8 cellular contexts compared by ENCODE assay signal in the genomic region with DNA sequence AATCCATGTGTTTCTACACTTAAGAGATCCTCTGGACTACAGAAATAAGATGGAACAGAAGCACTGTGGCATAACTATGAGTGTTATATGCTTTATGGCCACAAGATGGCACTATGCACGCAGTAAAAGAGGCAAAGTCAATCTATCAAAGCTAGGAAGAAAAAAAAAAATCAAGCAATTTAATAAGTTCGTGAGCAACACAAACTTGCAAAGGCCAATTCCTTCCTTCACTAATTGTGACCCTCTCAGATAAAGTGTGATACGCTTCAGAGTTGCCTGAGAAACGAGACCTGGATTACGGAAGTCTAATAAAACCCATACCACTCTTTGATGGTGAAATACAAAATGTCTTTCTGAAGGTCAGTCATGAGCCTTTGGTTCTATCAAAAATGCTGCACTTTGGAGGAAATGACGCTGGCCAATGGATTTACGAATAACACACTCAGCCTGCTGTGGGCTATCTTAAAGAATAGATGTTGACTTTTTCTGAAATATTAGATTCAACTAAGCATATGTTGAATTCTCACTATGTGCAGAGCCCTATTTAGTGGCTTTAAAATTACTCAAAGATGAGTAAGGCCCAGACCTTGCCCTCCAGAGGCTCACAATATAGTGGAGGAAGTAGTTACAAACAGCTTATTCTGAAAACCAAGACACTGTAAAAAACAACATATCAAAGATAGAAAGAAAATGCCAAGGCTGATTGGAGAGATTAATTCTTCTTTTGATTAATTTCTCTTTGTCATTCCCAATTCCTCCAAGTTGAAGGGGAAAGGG.
A peak's percentile ranks its signal among the peaks of the same experiment; 100 is the strongest.
DNase-seq lines count a peak whose midpoint lies in the region; ATAC-seq and TF ChIP-seq lines count a peak whose summit lies in the region.

No MANE protein-coding gene starts in this region.

- H3K4me2 ChIP-seq in OCI-LY1 (ENCODE audit: low read length), result no peak overlapping the region

- peak; percentile 73 for ATAC-seq in GM19035 (IDR thresholded peaks at IDR 0.05; ENCODE audit: unreplicated experiment)

- H3K27me3 ChIP-seq in OCI-LY1 (ENCODE audit: insufficient read depth, low read length), result no peaks in the 10 kb centered on the region; the same call in 1 of the 2 replicates
- H3K27me3 ChIP-seq in brain microvascular endothelial cell (replicated peaks), result no peaks in the 10 kb centered on the region

- no peaks in the 10 kb centered on the region for H3K79me2 ChIP-seq in OCI-LY1 (ENCODE audit: insufficient read depth, low read length)

- no peak overlapping the region for H3K4me3 ChIP-seq in OCI-LY1 (ENCODE audit: low read depth, low read length, poor library complexity, severe bottlenecking)
- H3K4me3 ChIP-seq in brain microvascular endothelial cell (ENCODE audit: low read depth, low read length), result no peak overlapping the region

- H4K20me1 ChIP-seq in OCI-LY1 (ENCODE audit: insufficient read depth, low read length), result no peaks in the 10 kb centered on the region

- no peaks in the 10 kb centered on the region for H3F3A ChIP-seq in OCI-LY1 (ENCODE audit: insufficient read depth, low read length)

- TF ChIP-seq CTCF in OCI-LY1 (IDR thresholded peaks at IDR 0.05; ENCODE audit: low read length), result peak; percentile 85
- peak; percentile 61 for TF ChIP-seq CTCF in brain microvascular endothelial cell (IDR thresholded peaks at IDR 0.05; ENCODE audit: low read depth, low read length, missing control alignments)

- DNase-seq in DMS 273 treated with DMSO at 0.1 percent for 48 hours (lab: John Stamatoyannopoulos, UW) (peak; percentile 22), HS-5 (ENCODE audit: low read depth) (peak; percentile 43), brain microvascular endothelial cell (peak; percentile 71), iPS-NIHi7 (ENCODE audit: extremely low spot score) (peak; percentile 56), NK-92 (lab: John Stamatoyannopoulos, UW; ENCODE audit: unreplicated experiment) (no peak)
- peak; percentile 33 for DNase-seq in stimulated activated CD4-positive, alpha-beta T cell treated with anti-CD3 and anti-CD28 coated beads, Interleukin-15, amount 100 ng/mL, for 24 hours

- no peaks in the 10 kb centered on the region for H3K4me1 ChIP-seq in OCI-LY1 (ENCODE audit: insufficient read depth, low read length, severe bottlenecking)

- in situ Hi-C loops in brain microvascular endothelial cell (cut with HindIII; ENCODE audit: low pct_ligation_motif_present, low sequenced_read_pairs), result no loop called here

- no peaks in the 10 kb centered on the region for H3K9me2 ChIP-seq in OCI-LY1 (ENCODE audit: low read depth, low read length)

- no peak overlapping the region for H3K27ac ChIP-seq in OCI-LY1 (ENCODE audit: low read depth, low read length, poor library complexity, severe bottlenecking)
- no peak overlapping the region for H3K27ac ChIP-seq in brain microvascular endothelial cell

- H3K9me3 ChIP-seq in OCI-LY1 (ENCODE audit: low read length), result no peaks in the 10 kb centered on the region

- H3K9ac ChIP-seq in OCI-LY1 (ENCODE audit: low read length), result no peak overlapping the region

- H3K36me3 ChIP-seq in OCI-LY1 (ENCODE audit: insufficient read depth, low read length), result no peaks in the 10 kb centered on the region
- no peaks in the 10 kb centered on the region for H3K36me3 ChIP-seq in brain microvascular endothelial cell (replicated peaks)

- H2AFZ ChIP-seq in OCI-LY1 (ENCODE audit: low read length), result no peak overlapping the region
